8 cellular contexts compared by ENCODE assay signal in genomic region chr2:239275871-239276812, GRCh38.
DNase-seq lines count a peak whose midpoint lies in the region; ATAC-seq and TF ChIP-seq lines count a peak whose summit lies in the region.

No MANE protein-coding gene starts in this region.

- CTCF ChIA-PET in HEK293T (lab: Yijun Ruan, JAX): no interaction called here

- H3K27ac Mint-ChIP-seq in activated T-cell treated with anti-CD3 and anti-CD28 coated beads, Interleukin-2, amount 50 U/mL, for 72 hours: no peak overlapping the region

- no peak overlapping the region for H2BK5ac ChIP-seq in mesenchymal stem cell (ENCODE audit: low read depth, low read length, poor library complexity, severe bottlenecking)

- H3K23ac ChIP-seq in mesenchymal stem cell (ENCODE audit: low read length in 2 of 2): no peak overlapping the region

- peak overlapping the region; percentile 11 to 18 for H3K4ac ChIP-seq in mesenchymal stem cell (ENCODE audit: low read depth in 1 of 2, low read length in 2 of 2)

- H3K27ac ChIP-seq in mesenchymal stem cell (ENCODE audit: low read length, poor library complexity, severe bottlenecking): no peak overlapping the region

- WGBS in mesenchymal stem cell: 90% methylated on average over 30 of the region's 30 CpGs

- peak overlapping the region in 1 of 2 experiments; percentile 72 for H3K4me3 ChIP-seq in mesenchymal stem cell (ENCODE audit: insufficient read depth in 1 of 2, low read depth in 1 of 2, low read length in 2 of 2)

- peak overlapping the region; percentile 40 for H4K91ac ChIP-seq in mesenchymal stem cell (ENCODE audit: low read length)

- H3K9ac ChIP-seq in mesenchymal stem cell (ENCODE audit: low read length): peak overlapping the region; percentile 93

- H3K27me3 ChIP-seq in mesenchymal stem cell (ENCODE audit: control insufficient read depth in 1 of 2, insufficient read depth in 1 of 2, low read length in 2 of 2): no peaks in the 10 kb centered on the region

- no peak overlapping the region for H3K4me2 ChIP-seq in mesenchymal stem cell (ENCODE audit: low read length, poor library complexity, severe bottlenecking)

- H2AK5ac ChIP-seq in mesenchymal stem cell (ENCODE audit: low read length, severe bottlenecking): peak overlapping the region; percentile 33

- peaks cover 54% of the 10 kb centered on the region for H3K79me1 ChIP-seq in mesenchymal stem cell (replicated peaks; ENCODE audit: low read length, poor library complexity, severe bottlenecking)

- H3K36me3 ChIP-seq in mesenchymal stem cell (ENCODE audit: control insufficient read depth in 1 of 2, insufficient read depth in 2 of 2, low read depth in 1 of 2, low read length in 2 of 2): no peaks in the 10 kb centered on the region

- peak overlapping the region in 1 of 2 experiments; percentile 77 for H3K18ac ChIP-seq in mesenchymal stem cell (ENCODE audit: low read depth in 1 of 2, low read length in 2 of 2)

- POLR2A ChIA-PET in HEK293T (lab: Yijun Ruan, JAX): no interaction called here

- H3K27me3 Mint-ChIP-seq in activated T-cell treated with anti-CD3 and anti-CD28 coated beads, Interleukin-2, amount 50 U/mL, for 72 hours (ENCODE audit: low read depth): peaks cover 26% of the 10 kb centered on the region
- H3K27me3 Mint-ChIP-seq in activated T-cell treated with anti-CD3 and anti-CD28 coated beads, Interleukin-2, amount 50 U/mL, for 4 hours (ENCODE audit: low read depth): no peaks in the 10 kb centered on the region

- peaks cover 40% of the 10 kb centered on the region for H3K4me1 ChIP-seq in mesenchymal stem cell (ENCODE audit: control insufficient read depth, insufficient read depth, low read depth, low read length)

- H3K36me3 Mint-ChIP-seq in activated T-cell treated with anti-CD3 and anti-CD28 coated beads, Interleukin-2, amount 50 U/mL, for 72 hours (ENCODE audit: insufficient read depth in 2 of 2): peaks cover 0 to 4% of the 10 kb centered on the region in 2 donors
- peaks cover 6% of the 10 kb centered on the region for H3K36me3 Mint-ChIP-seq in activated T-cell treated with anti-CD3 and anti-CD28 coated beads, Interleukin-2, amount 50 U/mL, for 4 hours (ENCODE audit: insufficient read depth)

- H3K4me3 Mint-ChIP-seq in activated T-cell treated with anti-CD3 and anti-CD28 coated beads, Interleukin-2, amount 50 U/mL, for 72 hours: peak overlapping the region; percentile 82 to 94
- H3K4me3 Mint-ChIP-seq in activated T-cell treated with anti-CD3 and anti-CD28 coated beads, Interleukin-2, amount 50 U/mL, for 4 hours: no peak overlapping the region

- no peak for ATAC-seq in activated T-cell treated with anti-CD3 and anti-CD28 coated beads, Interleukin-2, amount 50 U/mL, for 72 hours (replicated peaks in 1 of 2)
- no peak for ATAC-seq in activated T-cell treated with anti-CD3 and anti-CD28 coated beads, Interleukin-2, amount 50 U/mL, for 4 hours
- no peak for ATAC-seq in GM18498 (IDR thresholded peaks at IDR 0.05; ENCODE audit: unreplicated experiment)

- H3K4me1 Mint-ChIP-seq in activated T-cell treated with anti-CD3 and anti-CD28 coated beads, Interleukin-2, amount 50 U/mL, for 72 hours (ENCODE audit: low read depth): peaks cover 64% of the 10 kb centered on the region
- peaks cover 62% of the 10 kb centered on the region for H3K4me1 Mint-ChIP-seq in activated T-cell treated with anti-CD3 and anti-CD28 coated beads, Interleukin-2, amount 50 U/mL, for 4 hours (ENCODE audit: low read depth)

- no peak overlapping the region for H2BK15ac ChIP-seq in mesenchymal stem cell (ENCODE audit: low read depth, poor library complexity, severe bottlenecking)

- no peak overlapping the region for H2AFZ ChIP-seq in mesenchymal stem cell (ENCODE audit: low read depth, low read length)

- H2BK120ac ChIP-seq in mesenchymal stem cell (ENCODE audit: low read depth, low read length): no peak overlapping the region

- H3K14ac ChIP-seq in mesenchymal stem cell (ENCODE audit: low read length in 2 of 2): peak overlapping the region in 1 of 2 experiments; percentile 95

- H3K9me3 Mint-ChIP-seq in activated T-cell treated with anti-CD3 and anti-CD28 coated beads, Interleukin-2, amount 50 U/mL, for 72 hours: no peaks in the 10 kb centered on the region
- H3K9me3 Mint-ChIP-seq in activated T-cell treated with anti-CD3 and anti-CD28 coated beads, Interleukin-2, amount 50 U/mL, for 4 hours: no peaks in the 10 kb centered on the region

- H4K8ac ChIP-seq in mesenchymal stem cell (ENCODE audit: low read length): peak overlapping the region; percentile 14

- no peaks in the 10 kb centered on the region for H3K9me3 ChIP-seq in mesenchymal stem cell (ENCODE audit: control insufficient read depth, low read length)

- DNase-seq in activated T-cell treated with anti-CD3 and anti-CD28 coated beads, Interleukin-2, amount 50 U/mL, for 72 hours: peak in 1 of 2 donors; percentile 0
- no peak for DNase-seq in activated T-cell treated with anti-CD3 and anti-CD28 coated beads, Interleukin-2, amount 50 U/mL, for 4 hours
- DNase-seq in cerebellar nuclear complex (lab: John Stamatoyannopoulos, UW) (peak; percentile 26 to 90), mesenchymal stem cell (no peak), amniotic stem cell (lab: John Stamatoyannopoulos, UW) (no peak), T-helper 9 cell (no peak), HEK293T (ENCODE audit: extremely low spot score) (no peak)

- peak overlapping the region; percentile 56 to 70 for H2BK12ac ChIP-seq in mesenchymal stem cell (ENCODE audit: low read length in 2 of 2)

TF ChIP-seq in HEK293T, 16 proteins besides CTCF, POLR2A, EP300 and RAD21:
- no peak for TF ChIP-seq ELF4 (IDR thresholded peaks at IDR 0.05)
- no peak for TF ChIP-seq CTBP1 (IDR thresholded peaks at IDR 0.05; ENCODE audit: borderline replicate concordance)
- no peak for TF ChIP-seq NFRKB (IDR thresholded peaks at IDR 0.05)
- TF ChIP-seq FOXA1 (IDR thresholded peaks at IDR 0.05): no peak
- TF ChIP-seq FOXK2 (IDR thresholded peaks at IDR 0.05): no peak
- no peak for TF ChIP-seq LEF1 (IDR thresholded peaks at IDR 0.05; ENCODE audit: borderline replicate concordance)
- no peak for TF ChIP-seq PKNOX1 (IDR thresholded peaks at IDR 0.05)
- no peak for TF ChIP-seq L3MBTL2 (conservative IDR thresholded peaks at IDR 0.05)
- TF ChIP-seq TARDBP (IDR thresholded peaks at IDR 0.05): no peak

Comparison
In these comparisons a context has a peak if more than half of its experiments do, and no peak if none do; other contexts are left out.
1. DNase-seq: peak in cerebellar nuclear complex (2 of 2); none in activated T-cell treated with anti-CD3 and anti-CD28 coated beads, Interleukin-2, amount 50 U/mL, for 4 hours (single experiment), mesenchymal stem cell (single experiment), amniotic stem cell (single experiment), T-helper 9 cell (single experiment) and HEK293T (single experiment).